8 cellular contexts compared by ENCODE assay signal in the genomic region with DNA sequence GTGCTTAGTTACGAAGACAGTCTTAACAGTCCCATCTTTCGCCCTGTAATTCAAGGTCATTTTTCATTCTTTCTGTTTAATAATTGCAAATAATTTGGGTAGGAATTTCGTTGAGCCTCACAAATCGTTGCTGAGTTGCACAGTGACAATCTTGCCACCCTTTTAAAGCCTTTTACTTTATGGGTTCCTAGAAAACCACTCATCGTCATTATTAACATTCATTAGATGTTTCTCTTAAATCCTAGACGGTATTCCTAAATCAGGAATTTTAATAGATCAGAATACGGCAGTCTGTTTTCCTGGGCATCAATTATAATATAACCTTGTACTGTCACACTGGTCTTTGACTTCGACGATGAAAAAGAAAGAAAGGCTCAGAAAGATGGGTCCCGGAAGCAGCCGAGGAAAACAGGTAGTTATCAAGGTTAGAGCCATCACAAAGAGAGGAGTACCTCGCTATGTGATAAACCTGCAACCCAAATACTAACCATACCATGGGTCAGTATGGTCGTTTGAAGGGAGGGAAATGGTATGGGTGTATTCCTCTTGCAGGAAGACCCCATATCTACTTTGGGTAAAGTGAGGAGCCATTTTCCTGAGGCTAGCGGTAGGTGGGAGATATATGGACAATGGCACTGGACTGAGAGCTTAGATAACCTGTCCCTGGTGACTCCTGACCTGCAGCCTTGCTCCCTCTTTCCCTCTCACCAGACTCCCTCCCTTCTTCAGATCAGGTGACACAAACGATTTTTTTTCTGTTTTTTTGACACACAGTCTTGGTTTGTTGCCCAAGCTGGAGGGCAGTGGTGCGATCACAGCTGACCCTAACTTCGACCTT.
DNase-seq lines count a peak whose midpoint lies in the region; ATAC-seq and TF ChIP-seq lines count a peak whose summit lies in the region.

No MANE protein-coding gene starts in this region.

- no peaks in the 10 kb centered on the region for H3K27me3 Mint-ChIP-seq in stimulated activated naive CD8-positive, alpha-beta T cell treated with anti-CD3 and anti-CD28 coated beads, Interleukin-15, Interleukin-2, amounts not matched to agents 100 ng/mL and 50 ng/mL, for 24 hours

- peaks cover 44% of the 10 kb centered on the region for H3K4me1 Mint-ChIP-seq in stimulated activated naive CD8-positive, alpha-beta T cell treated with anti-CD3 and anti-CD28 coated beads, Interleukin-15, Interleukin-2, amounts not matched to agents 100 ng/mL and 50 ng/mL, for 24 hours (ENCODE audit: low read depth)

- H3K4me1 ChIP-seq in rectal smooth muscle tissue (ENCODE audit: control insufficient read depth, insufficient read depth, low read length), result peaks cover 24% of the 10 kb centered on the region

- peak overlapping the region; percentile 100 for H3K27ac Mint-ChIP-seq in stimulated activated naive CD8-positive, alpha-beta T cell treated with anti-CD3 and anti-CD28 coated beads, Interleukin-15, Interleukin-2, amounts not matched to agents 100 ng/mL and 50 ng/mL, for 24 hours

- peak overlapping the region; percentile 89 for H3K27ac ChIP-seq in SK-N-MC
- peak overlapping the region; percentile 99 for H3K27ac ChIP-seq in rectal smooth muscle tissue (ENCODE audit: low read depth, low read length)

- H3K36me3 Mint-ChIP-seq in stimulated activated naive CD8-positive, alpha-beta T cell treated with anti-CD3 and anti-CD28 coated beads, Interleukin-15, Interleukin-2, amounts not matched to agents 100 ng/mL and 50 ng/mL, for 24 hours (ENCODE audit: low read depth), result peaks cover 24% of the 10 kb centered on the region

- peak overlapping the region; percentile 99 for H3K9ac ChIP-seq in SK-N-MC (ENCODE audit: insufficient read length)
- peak overlapping the region; percentile 99 for H3K9ac ChIP-seq in rectal smooth muscle tissue (ENCODE audit: low read length)

- H3K4me3 ChIP-seq in SK-N-MC, result peak overlapping the region; percentile 95
- H3K4me3 ChIP-seq in fibroblast of pulmonary artery (replicated peaks; ENCODE audit: low read depth, low read length), result peak overlapping the region; percentile 100
- H3K4me3 ChIP-seq in rectal smooth muscle tissue (ENCODE audit: low read length), result peak overlapping the region; percentile 99

- H3K9me3 ChIP-seq in SK-N-MC (ENCODE audit: low read depth, low read length), result no peaks in the 10 kb centered on the region

- no peak for DNase-seq in stimulated activated naive CD8-positive, alpha-beta T cell treated with anti-CD3 and anti-CD28 coated beads, Interleukin-15, Interleukin-2, amounts not matched to agents 100 U/mL and 50 U/mL, for 24 hours
- no peak for DNase-seq in SK-N-MC (ENCODE audit: low read depth, low spot score)
- no peak for DNase-seq in fibroblast of pulmonary artery (ENCODE audit: low read depth)
- DNase-seq in HuH-7 (ENCODE audit: low spot score), result no peak

- no peaks in the 10 kb centered on the region for H3K27me3 ChIP-seq in rectal smooth muscle tissue (ENCODE audit: control insufficient read depth, insufficient read depth, low read length)

- TF ChIP-seq CTCF in fibroblast of pulmonary artery (IDR thresholded peaks at IDR 0.05; ENCODE audit: low read length, missing control alignments), result no peak

- H3K9me3 Mint-ChIP-seq in stimulated activated naive CD8-positive, alpha-beta T cell treated with anti-CD3 and anti-CD28 coated beads, Interleukin-15, Interleukin-2, amounts not matched to agents 100 ng/mL and 50 ng/mL, for 24 hours, result no peaks in the 10 kb centered on the region

- peak overlapping the region; percentile 87 for H3K4me3 Mint-ChIP-seq in stimulated activated naive CD8-positive, alpha-beta T cell treated with anti-CD3 and anti-CD28 coated beads, Interleukin-15, Interleukin-2, amounts not matched to agents 100 ng/mL and 50 ng/mL, for 24 hours

- H3K36me3 ChIP-seq in SK-N-MC (ENCODE audit: insufficient read depth, low read length) (peaks cover 4% of the 10 kb centered on the region; the same call in 1 of the 2 replicates), rectal smooth muscle tissue (ENCODE audit: control insufficient read depth, insufficient read depth, low read length) (no peaks in the 10 kb centered on the region)

- no peak for ATAC-seq in stimulated activated naive CD8-positive, alpha-beta T cell treated with anti-CD3 and anti-CD28 coated beads, Interleukin-15, Interleukin-2, amounts not matched to agents 100 U/mL and 50 U/mL, for 24 hours
- ATAC-seq in GM19455 (IDR thresholded peaks at IDR 0.05; ENCODE audit: unreplicated experiment) (no peak), HG02571 (IDR thresholded peaks at IDR 0.05; ENCODE audit: unreplicated experiment) (no peak)
